In the genomic region with DNA sequence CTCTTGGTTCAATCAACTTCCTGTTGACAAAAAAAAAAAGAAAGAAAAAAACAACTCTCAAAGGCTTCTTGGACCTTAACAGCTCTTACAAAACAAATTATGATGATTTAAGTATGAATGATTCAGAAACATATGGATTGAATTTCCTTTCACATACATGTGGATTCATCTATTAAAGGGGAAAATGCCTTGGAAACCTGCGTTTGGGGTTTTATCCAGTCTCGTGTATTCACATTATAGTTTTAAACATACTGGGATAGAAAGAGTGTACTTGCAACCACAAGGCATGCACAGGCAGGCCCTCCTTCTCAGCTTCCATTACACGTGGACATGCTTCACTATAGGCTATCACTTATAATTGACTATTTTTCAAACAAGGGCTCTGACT, we compare ENCODE assay signal across 20 cellular contexts.
DNase-seq lines count a peak whose midpoint lies in the region; ATAC-seq and TF ChIP-seq lines count a peak whose summit lies in the region.
"Had no signal": no experiment of that assay in that cellular context is flagged by ENCODE, and none has a peak within 500 bp of the region (broad histone marks: within the 10 kb centered on the region; RNA-seq: fewer than 3 reads in every experiment).

No MANE protein-coding gene starts in this region.

- peak; percentile 33; the same call in 1 of the 3 replicates for ATAC-seq in SK-N-SH treated with all-trans-retinoic acid at 6 μM for 48 hours
- ATAC-seq: GM23338 had no signal

- no peaks in the 10 kb centered on the region for H4K20me1 ChIP-seq in fibroblast of lung (ENCODE audit: control insufficient read depth, extremely low read depth, insufficient read depth, low read length)
- H4K20me1 ChIP-seq in smooth muscle cell (ENCODE audit: low read depth): no peaks in the 10 kb centered on the region

- no peaks in the 10 kb centered on the region for H3K79me2 ChIP-seq in fibroblast of lung (ENCODE audit: control insufficient read depth, insufficient read depth, low read length)
- H3K79me2 ChIP-seq in smooth muscle cell (ENCODE audit: low read depth): no peaks in the 10 kb centered on the region

- H3K27me3 ChIP-seq in fibroblast of lung (ENCODE audit: control insufficient read depth, insufficient read depth, low read length) (no peaks in the 10 kb centered on the region), smooth muscle cell (ENCODE audit: low read depth) (no peaks in the 10 kb centered on the region)
- H3K27me3 ChIP-seq: MG63 had no signal

- no peak overlapping the region for H3K27ac ChIP-seq in fibroblast of lung (ENCODE audit: insufficient read depth, low read length)
- no peak overlapping the region for H3K27ac ChIP-seq in smooth muscle cell (ENCODE audit: low read depth)

- H3K9ac ChIP-seq in fibroblast of lung (ENCODE audit: insufficient read depth, low read length) (no peak overlapping the region), smooth muscle cell (ENCODE audit: low read depth) (no peak overlapping the region)

- H3K36me3 ChIP-seq in fibroblast of lung (ENCODE audit: control insufficient read depth, insufficient read depth, low read length) (no peaks in the 10 kb centered on the region), smooth muscle cell (ENCODE audit: low read depth) (no peaks in the 10 kb centered on the region)
- H3K36me3 ChIP-seq: MG63 had no signal

- H2AFZ ChIP-seq in fibroblast of lung (ENCODE audit: low read length) (no peak overlapping the region), smooth muscle cell (ENCODE audit: low read depth) (peak overlapping the region; percentile 44)
- H2AFZ ChIP-seq: GM23338 had no signal

- DNase-seq in HFF-Myc (ENCODE audit: extremely low read depth, low read depth): peak; percentile 52
- DNase-seq in fibroblast of lung (ENCODE audit: low read depth in 2 of 2): peak; percentile 8 to 12
- no peak for DNase-seq in smooth muscle cell (lab: John Stamatoyannopoulos, UW; ENCODE audit: unreplicated experiment)
- DNase-seq in DMS114 treated with DMSO at 0.1 percent for 48 hours (lab: John Stamatoyannopoulos, UW; ENCODE audit: unreplicated experiment): no peak
- DNase-seq in T-helper 1 cell: no peak
- no peak for DNase-seq in stimulated activated CD4-positive, alpha-beta T cell treated with anti-CD3 and anti-CD28 coated beads, Interleukin-2, amount 100 ng/mL, for 24 hours
- DNase-seq: ACHN; Calu3; CD4-positive, CD25-positive, alpha-beta regulatory T cell; DND-41; HFFc6; MG63; NCI-H1092; NCI-H1694; NCI-H2107; NCI-H345; NCI-H526 treated with DMSO at 0.1 percent for 48 hours; SIG-M5 had no signal

- WGBS in smooth muscle cell (ENCODE audit: low lambda C conversion rate): 70% methylated on average over 3 of the region's 3 CpGs

- H3K4me2 ChIP-seq in fibroblast of lung (ENCODE audit: extremely low read depth, insufficient read depth, low read length): no peak overlapping the region
- no peak overlapping the region for H3K4me2 ChIP-seq in smooth muscle cell
- H3K4me2 ChIP-seq: GM23338 had no signal

- TF ChIP-seq CTCF in HFF-Myc (IDR thresholded peaks at IDR 0.05; ENCODE audit: low read depth, low read length, missing control alignments) (no peak), fibroblast of lung (conservative IDR thresholded peaks at IDR 0.05 in 1 of 2, IDR thresholded peaks at IDR 0.05 in 1 of 2; ENCODE audit: low read depth in 1 of 2, low read length in 2 of 2) (no peak), smooth muscle cell (IDR thresholded peaks at IDR 0.05; ENCODE audit: borderline replicate concordance, insufficient read depth, poor library complexity, severe bottlenecking) (no peak)

- H3K9me3 ChIP-seq in fibroblast of lung (ENCODE audit: control insufficient read depth, insufficient read depth, low read depth, low read length): no peaks in the 10 kb centered on the region
- no peaks in the 10 kb centered on the region for H3K9me3 ChIP-seq in smooth muscle cell (replicated peaks; ENCODE audit: low read depth)

- no peaks in the 10 kb centered on the region for H3K4me1 ChIP-seq in fibroblast of lung (ENCODE audit: control insufficient read depth, extremely low read depth, insufficient read depth, low read length)
- no peaks in the 10 kb centered on the region for H3K4me1 ChIP-seq in smooth muscle cell (ENCODE audit: low read depth)

- peaks cover 6% of the 10 kb centered on the region for H3F3A ChIP-seq in smooth muscle cell (ENCODE audit: low read depth)

- H3K4me3 ChIP-seq in HFF-Myc (replicated peaks; ENCODE audit: low read depth, low read length) (no peak overlapping the region), fibroblast of lung (replicated peaks in 1 of 4; ENCODE audit: control extremely low read depth in 1 of 4, insufficient read depth in 1 of 4, low read depth in 3 of 4, low read length in 4 of 4) (no peak overlapping the region), smooth muscle cell (no peak overlapping the region)
- H3K4me3 ChIP-seq: GM23338, MG63 had no signal

TF ChIP-seq in SK-N-SH treated with all-trans-retinoic acid at 6 μM for 48 hours, 23 proteins besides CTCF, POLR2A, EP300 and RAD21:
- no peak for TF ChIP-seq CSRNP3 (CRISPR knock-in tag; IDR thresholded peaks at IDR 0.05)

Comparison
In these comparisons a context has a peak if more than half of its experiments do, and no peak if none do; other contexts are left out.
1. DNase-seq: peak in HFF-Myc (single experiment) and fibroblast of lung (2 of 2); none in smooth muscle cell (single experiment), DMS114 treated with DMSO at 0.1 percent for 48 hours (single experiment), T-helper 1 cell (0 of 5) and stimulated activated CD4-positive, alpha-beta T cell treated with anti-CD3 and anti-CD28 coated beads, Interleukin-2, amount 100 ng/mL, for 24 hours (0 of 2).